Comparison of ENCODE assay signal across 10 cellular contexts in the genomic region with DNA sequence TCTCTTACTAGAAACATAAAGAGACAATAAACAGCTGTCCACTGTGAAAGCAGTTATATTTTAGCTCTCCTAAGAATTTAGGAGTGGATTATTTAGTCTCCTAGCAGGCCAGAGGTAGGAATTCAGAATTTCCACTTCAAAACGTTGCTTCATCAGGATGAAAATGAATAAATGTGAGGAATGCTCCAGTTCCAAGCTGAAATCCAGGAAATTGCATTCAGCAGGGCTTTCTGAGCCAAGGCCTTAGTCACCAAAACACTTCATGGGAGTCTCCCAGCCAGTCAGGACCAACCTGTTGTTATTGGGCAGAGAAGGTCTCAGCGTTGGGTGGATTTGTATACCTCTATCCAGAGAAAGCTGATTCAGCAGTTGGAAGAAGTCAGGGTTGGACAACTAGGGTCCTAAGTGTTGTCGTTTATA.
DNase-seq lines count a peak whose midpoint lies in the region; ATAC-seq and TF ChIP-seq lines count a peak whose summit lies in the region.
"Had no signal": no experiment of that assay in that cellular context is flagged by ENCODE, and none has a peak within 500 bp of the region (broad histone marks: within the 10 kb centered on the region; RNA-seq: fewer than 3 reads in every experiment).

No MANE protein-coding gene starts in this region.

- no peak overlapping the region for H3K27ac ChIP-seq in lung (ENCODE audit: low read depth in 1 of 2, low read length in 1 of 2)
- H3K27ac ChIP-seq in upper lobe of right lung: no peak overlapping the region

- H3K27me3 ChIP-seq in MG63 (no peaks in the 10 kb centered on the region), lung (ENCODE audit: control insufficient read depth, insufficient read depth) (no peaks in the 10 kb centered on the region), upper lobe of right lung (no peaks in the 10 kb centered on the region)

- no peaks in the 10 kb centered on the region for H3K36me3 Mint-ChIP-seq in CD14-positive monocyte

- DNase-seq in MG63 (peak; percentile 69), epithelial cell of esophagus (ENCODE audit: low read depth) (peak; percentile 75), lung (ENCODE audit: low spot score) (no peak), upper lobe of right lung (no peak), CD14-positive monocyte (ENCODE audit: low spot score) (no peak), NCI-H524 treated with DMSO at 0.1 percent for 48 hours (lab: John Stamatoyannopoulos, UW) (no peak)
- DNase-seq: activated T-cell treated with anti-CD3 and anti-CD28 coated beads for 4 hours; effector CD4-positive, alpha-beta T cell; NCI-H748 treated with DMSO at 0.1 percent for 48 hours had no signal

- no peaks in the 10 kb centered on the region for H3K27me3 Mint-ChIP-seq in CD14-positive monocyte (ENCODE audit: low read depth in 3 of 3)

- no peaks in the 10 kb centered on the region for H3K36me3 ChIP-seq in MG63
- no peaks in the 10 kb centered on the region for H3K36me3 ChIP-seq in lung (ENCODE audit: control insufficient read depth in 2 of 2, insufficient read depth in 2 of 2, low read length in 2 of 2)
- no peaks in the 10 kb centered on the region for H3K36me3 ChIP-seq in upper lobe of right lung

- H3K9me3 ChIP-seq in MG63: no peaks in the 10 kb centered on the region
- peaks cover 0 to 6% of the 10 kb centered on the region in 2 donors for H3K9me3 ChIP-seq in lung (ENCODE audit: control insufficient read depth in 2 of 2, insufficient read depth in 1 of 2, low read length in 1 of 2)
- no peaks in the 10 kb centered on the region for H3K9me3 ChIP-seq in upper lobe of right lung

- TF ChIP-seq CTCF in epithelial cell of esophagus (IDR thresholded peaks at IDR 0.05; ENCODE audit: insufficient read depth, low read depth, low read length, missing control alignments) (no peak), lung (IDR thresholded peaks at IDR 0.05; ENCODE audit: control extremely low read depth, extremely low read depth) (no peak), upper lobe of right lung (IDR thresholded peaks at IDR 0.05) (no peak), CD14-positive monocyte (IDR thresholded peaks at IDR 0.05) (no peak)

- intact Hi-C loops in upper lobe of right lung (cut with DNase I) (no loop called here), CD14-positive monocyte (cut with micrococcal nuclease) (loop anchor here in 1 of 2 donors (10.0 kb wide), 1 partner anchor 64 kb away; no protein-coding TSS in a partner anchor)

- H3K4me3 Mint-ChIP-seq in CD14-positive monocyte: no peak overlapping the region

- H3K4me3 ChIP-seq in MG63 (no peak overlapping the region), epithelial cell of esophagus (ENCODE audit: low read length) (no peak overlapping the region), lung (no peak overlapping the region), upper lobe of right lung (no peak overlapping the region)

- H3K4me1 Mint-ChIP-seq in CD14-positive monocyte: no peaks in the 10 kb centered on the region

- ATAC-seq in lung (ENCODE audit: insufficient read depth, low FRiP score) (peak; percentile 11), upper lobe of right lung (peak; percentile 44), HG03378 (IDR thresholded peaks at IDR 0.05; ENCODE audit: unreplicated experiment) (no peak)

- no peaks in the 10 kb centered on the region for H3K4me1 ChIP-seq in lung (ENCODE audit: control insufficient read depth in 2 of 2, insufficient read depth in 2 of 2, low read length in 2 of 2)
- H3K4me1 ChIP-seq in upper lobe of right lung: peaks cover 4% of the 10 kb centered on the region

- no peak overlapping the region for H3K27ac Mint-ChIP-seq in CD14-positive monocyte

- WGBS in lung, 2 donors: 56 to 72% methylated on average over 3 of the region's 3 CpGs

- peaks cover 0 to 13% (median 5%) of the 10 kb centered on the region in 7 donors for H3K9me3 Mint-ChIP-seq in CD14-positive monocyte

Comparison
In these comparisons a context has a peak if more than half of its experiments do, and no peak if none do; other contexts are left out.
1. DNase-seq: peak in MG63 (single experiment) and epithelial cell of esophagus (single experiment); none in lung (single experiment), upper lobe of right lung (single experiment), CD14-positive monocyte (single experiment) and NCI-H524 treated with DMSO at 0.1 percent for 48 hours (single experiment).